Comparison of ENCODE assay signal across 8 cellular contexts in the genomic region with DNA sequence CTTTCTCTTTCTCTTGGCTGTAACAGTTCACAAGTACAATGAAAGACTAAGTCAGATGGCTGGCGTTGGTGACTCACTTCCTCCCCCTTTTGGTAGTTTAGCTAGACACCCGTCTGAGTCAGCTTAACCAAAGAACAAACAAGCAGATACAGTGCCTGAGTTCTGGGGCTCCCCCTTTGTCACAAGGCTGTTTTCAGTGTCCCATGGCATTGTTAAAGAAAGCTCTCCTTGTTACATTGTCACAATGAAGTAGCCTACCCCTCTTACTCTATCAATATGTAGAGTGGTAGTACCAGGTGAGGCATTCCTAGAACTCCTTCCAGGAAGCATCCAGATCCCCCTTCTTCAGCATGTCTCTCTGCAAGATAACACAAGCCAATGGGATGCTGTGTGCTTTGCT. TPM values are rescaled to one million over a fixed set of nuclear protein-coding genes. Genes with fewer than 3 reads are reported as not detected.
A peak's percentile ranks its signal among the peaks of the same experiment; 100 is the strongest.
DNase-seq lines count a peak whose midpoint lies in the region; ATAC-seq and TF ChIP-seq lines count a peak whose summit lies in the region.

No MANE protein-coding gene starts in this region.

- peaks cover 4% of the 10 kb centered on the region for H3K27me3 Mint-ChIP-seq in activated CD8-positive, alpha-beta T cell treated with anti-CD3 and anti-CD28 coated beads for 36 hours
- H3K27me3 Mint-ChIP-seq in endothelial cell (ENCODE audit: unreplicated experiment): no peaks in the 10 kb centered on the region
- no peaks in the 10 kb centered on the region for H3K27me3 Mint-ChIP-seq in stimulated activated naive B cell treated with anti-CD40 and anti-IgM and Interleukin-4, amounts not matched to agents 10 μg/mL and 1 μg/mL and 100 μg/mL, for 72 hours

- peak overlapping the region; percentile 7 for H3K4me3 Mint-ChIP-seq in activated CD8-positive, alpha-beta T cell treated with anti-CD3 and anti-CD28 coated beads for 36 hours
- no peak overlapping the region for H3K4me3 Mint-ChIP-seq in endothelial cell (ENCODE audit: unreplicated experiment)
- no peak overlapping the region for H3K4me3 Mint-ChIP-seq in stimulated activated naive B cell treated with anti-CD40 and anti-IgM and Interleukin-4, amounts not matched to agents 10 μg/mL and 1 μg/mL and 100 μg/mL, for 72 hours

- H3K4me1 Mint-ChIP-seq in activated CD8-positive, alpha-beta T cell treated with anti-CD3 and anti-CD28 coated beads for 36 hours (ENCODE audit: low read depth): peaks cover 22% of the 10 kb centered on the region
- H3K4me1 Mint-ChIP-seq in endothelial cell (ENCODE audit: unreplicated experiment): peaks cover 8% of the 10 kb centered on the region
- peaks cover 12 to 23% of the 10 kb centered on the region in 2 donors for H3K4me1 Mint-ChIP-seq in stimulated activated naive B cell treated with anti-CD40 and anti-IgM and Interleukin-4, amounts not matched to agents 10 μg/mL and 1 μg/mL and 100 μg/mL, for 72 hours

- no peaks in the 10 kb centered on the region for H3K9me3 Mint-ChIP-seq in activated CD8-positive, alpha-beta T cell treated with anti-CD3 and anti-CD28 coated beads for 36 hours
- H3K9me3 Mint-ChIP-seq in endothelial cell (ENCODE audit: unreplicated experiment): no peaks in the 10 kb centered on the region
- no peaks in the 10 kb centered on the region for H3K9me3 Mint-ChIP-seq in stimulated activated naive B cell treated with anti-CD40 and anti-IgM and Interleukin-4, amounts not matched to agents 10 μg/mL and 1 μg/mL and 100 μg/mL, for 72 hours

- POLR2A ChIA-PET in activated CD8-positive, alpha-beta T cell treated with anti-CD3 and anti-CD28 coated beads for 36 hours (lab: Charles Lee): interaction anchor here (1.0 kb wide), 1 partner anchor 95 kb away, joined by 3 read pairs; no protein-coding TSS in a partner anchor

- intact Hi-C loops in activated CD8-positive, alpha-beta T cell treated with anti-CD3 and anti-CD28 coated beads for 36 hours (cut with micrococcal nuclease): loop anchor here (2.0 to 5.0 kb wide), 2 partner anchors 64 to 78 kb away; a partner anchor contains a TSS

- ATAC-seq in GM19372 (IDR thresholded peaks at IDR 0.05; ENCODE audit: low read depth, unreplicated experiment): peak; percentile 100
- peak; percentile 100 for ATAC-seq in HG03439 (IDR thresholded peaks at IDR 0.05; ENCODE audit: unreplicated experiment)
- ATAC-seq in activated CD8-positive, alpha-beta T cell treated with anti-CD3 and anti-CD28 coated beads for 36 hours: peak; percentile 99
- ATAC-seq in stimulated activated naive B cell treated with anti-CD40 and anti-IgM and Interleukin-4, amounts not matched to agents 10 μg/mL and 1 μg/mL and 100 μg/mL, for 72 hours (replicated peaks): peak; percentile 100

- no peak for TF ChIP-seq CTCF in activated CD8-positive, alpha-beta T cell treated with anti-CD3 and anti-CD28 coated beads for 36 hours (IDR thresholded peaks at IDR 0.05)
- TF ChIP-seq CTCF in endothelial cell (IDR thresholded peaks at IDR 0.05; ENCODE audit: unreplicated experiment): peak; percentile 22

- CTCF ChIA-PET in activated CD8-positive, alpha-beta T cell treated with anti-CD3 and anti-CD28 coated beads for 36 hours (lab: Charles Lee): interaction anchor here (0.8 to 1.6 kb wide), 7 partner anchors 64 to 233 kb away, joined by 3 to 7 read pairs (median 3); no protein-coding TSS in a partner anchor

- H3K27ac Mint-ChIP-seq in activated CD8-positive, alpha-beta T cell treated with anti-CD3 and anti-CD28 coated beads for 36 hours: peak overlapping the region; percentile 83
- peak overlapping the region; percentile 6 for H3K27ac Mint-ChIP-seq in endothelial cell (ENCODE audit: unreplicated experiment)
- H3K27ac Mint-ChIP-seq in stimulated activated naive B cell treated with anti-CD40 and anti-IgM and Interleukin-4, amounts not matched to agents 10 μg/mL and 1 μg/mL and 100 μg/mL, for 72 hours: peak overlapping the region; percentile 57

- peak; percentile 33 for DNase-seq in COLO668 (lab: John Stamatoyannopoulos, UW; ENCODE audit: unreplicated experiment)
- DNase-seq in NK-92 treated with Interleukin-12 subunit alpha and Interleukin-12 subunit beta, amount 100 ng/mL, for 24 hours (lab: John Stamatoyannopoulos, UW): peak; percentile 64
- peak; percentile 94 for DNase-seq in activated CD8-positive, alpha-beta T cell treated with anti-CD3 and anti-CD28 coated beads for 36 hours
- peak; percentile 47 for DNase-seq in endothelial cell (ENCODE audit: low spot score)
- DNase-seq in myocyte (ENCODE audit: low read depth): peak; percentile 89
- DNase-seq in stimulated activated naive B cell treated with anti-CD40 and anti-IgM and Interleukin-4, amounts not matched to agents 10 μg/mL and 1 μg/mL and 100 μg/mL, for 72 hours: peak; percentile 68

- H3K36me3 Mint-ChIP-seq in activated CD8-positive, alpha-beta T cell treated with anti-CD3 and anti-CD28 coated beads for 36 hours (ENCODE audit: low read depth): no peaks in the 10 kb centered on the region
- no peaks in the 10 kb centered on the region for H3K36me3 Mint-ChIP-seq in endothelial cell (ENCODE audit: low read depth, unreplicated experiment)
- no peaks in the 10 kb centered on the region for H3K36me3 Mint-ChIP-seq in stimulated activated naive B cell treated with anti-CD40 and anti-IgM and Interleukin-4, amounts not matched to agents 10 μg/mL and 1 μg/mL and 100 μg/mL, for 72 hours

RNA-seq across cellular contexts. Expression of a gene that starts 38.6 kb away (rescaled TPM):
- 1 to 10 TPM; 1.8 to 2.6 TPM for total RNA-seq in activated CD8-positive, alpha-beta T cell treated with anti-CD3 and anti-CD28 coated beads for 36 hours
- 6.4 TPM for total RNA-seq in endothelial cell (ENCODE audit: unreplicated experiment)
- 1.7 and 2.0 TPM in 2 replicates for total RNA-seq in myocyte
- polyA plus RNA-seq in myocyte (2012): 0.73 TPM

Comparison
In these comparisons a context has a peak if more than half of its experiments do, and no peak if none do; other contexts are left out.
1. Peak in every context shown above with its lines: DNase-seq and ATAC-seq.
2. DNase-seq: peak in every context shown above with its lines; median percentile 94 in activated CD8-positive, alpha-beta T cell treated with anti-CD3 and anti-CD28 coated beads for 36 hours; 89 in myocyte; 68 in stimulated activated naive B cell treated with anti-CD40 and anti-IgM and Interleukin-4, amounts not matched to agents 10 μg/mL and 1 μg/mL and 100 μg/mL, for 72 hours; 64 in NK-92 treated with Interleukin-12 subunit alpha and Interleukin-12 subunit beta, amount 100 ng/mL, for 24 hours; 47 in endothelial cell; 33 in COLO668.
3. H3K27ac Mint-ChIP-seq: peak in every context shown above with its lines; median percentile 83 in activated CD8-positive, alpha-beta T cell treated with anti-CD3 and anti-CD28 coated beads for 36 hours; 57 in stimulated activated naive B cell treated with anti-CD40 and anti-IgM and Interleukin-4, amounts not matched to agents 10 μg/mL and 1 μg/mL and 100 μg/mL, for 72 hours; 6 in endothelial cell.